In genomic region chr13:30906411-30906990, GRCh38 we compare ENCODE assay signal across 11 cellular contexts. TPM values are rescaled to one million over a fixed set of nuclear protein-coding genes. Genes with fewer than 3 reads are reported as not detected.
A peak's percentile ranks its signal among the peaks of the same experiment; 100 is the strongest.
DNase-seq lines count a peak whose midpoint lies in the region; ATAC-seq and TF ChIP-seq lines count a peak whose summit lies in the region.
"Had no signal": no experiment of that assay in that cellular context is flagged by ENCODE, and none has a peak within 500 bp of the region (broad histone marks: within the 10 kb centered on the region; RNA-seq: fewer than 3 reads in every experiment).

No MANE protein-coding gene starts in this region.

- TF ChIP-seq POLR2A in gastroesophageal sphincter (IDR thresholded peaks at IDR 0.05) (no peak), vagina (IDR thresholded peaks at IDR 0.05) (no peak)

- H3K27me3 Mint-ChIP-seq in activated T-cell treated with anti-CD3 and anti-CD28 coated beads, Interleukin-2, amount 50 U/mL, for 4 hours (ENCODE audit: low read depth): peaks cover 57% of the 10 kb centered on the region
- peaks cover 41% of the 10 kb centered on the region for H3K27me3 Mint-ChIP-seq in nephron (ENCODE audit: low read depth)

- no peak for DNase-seq in activated T-cell treated with anti-CD3 and anti-CD28 coated beads, Interleukin-2, amount 50 U/mL, for 4 hours
- DNase-seq in activated T-cell treated with anti-CD3 and anti-CD28 coated beads for 4 hours: no peak
- no peak for DNase-seq in vagina (ENCODE audit: extremely low spot score in 2 of 2)
- no peak for DNase-seq in activated effector memory CD4-positive, alpha-beta T cell treated with anti-CD3 and anti-CD28 coated beads, Interleukin-2, amount 50 U/mL, for 16 hours
- no peak for DNase-seq in OCI-LY7 (ENCODE audit: low spot score)
- DNase-seq: activated CD8-positive, alpha-beta memory T cell treated with anti-CD3 and anti-CD28 coated beads, Interleukin-2, amount 50 U/mL, for 48 hours had no signal

- H3K4me1 ChIP-seq in gastroesophageal sphincter: peaks cover 0 to 53% (median 0%) of the 10 kb centered on the region in 3 donors
- H3K4me1 ChIP-seq in vagina: peaks cover 52% of the 10 kb centered on the region
- no peaks in the 10 kb centered on the region for H3K4me1 ChIP-seq in OCI-LY7 (ENCODE audit: insufficient read depth, low read length, poor library complexity, severe bottlenecking)

- H3K27me3 ChIP-seq in gastroesophageal sphincter (peaks cover 24% of the 10 kb centered on the region), vagina (no peaks in the 10 kb centered on the region)
- H3K27me3 ChIP-seq: SJSA1 had no signal

- peak overlapping the region in 1 of 3 experiments; percentile 57 for H3K27ac Mint-ChIP-seq in nephron
- H3K27ac Mint-ChIP-seq: B cell had no signal

- intact Hi-C loops in vagina (cut with DNase I): loop anchor here (10.0 kb wide), 1 partner anchor 138 kb away; no protein-coding TSS in a partner anchor
- intact Hi-C loops in OCI-LY7 (cut with micrococcal nuclease; ENCODE audit: unreplicated experiment): no loop called here

- ATAC-seq in activated T-cell treated with anti-CD3 and anti-CD28 coated beads, Interleukin-2, amount 50 U/mL, for 4 hours: peak; percentile 35 to 47
- ATAC-seq in gastroesophageal sphincter: peak; percentile 27
- no peak for ATAC-seq in GM18498 (IDR thresholded peaks at IDR 0.05; ENCODE audit: unreplicated experiment)

- no peak overlapping the region for H2AFZ ChIP-seq in OCI-LY7 (ENCODE audit: low read length)

- peaks cover 6% of the 10 kb centered on the region for H3K4me1 Mint-ChIP-seq in activated T-cell treated with anti-CD3 and anti-CD28 coated beads, Interleukin-2, amount 50 U/mL, for 4 hours (ENCODE audit: low read depth)
- H3K4me1 Mint-ChIP-seq in nephron: peaks cover 34% of the 10 kb centered on the region

- no peaks in the 10 kb centered on the region for H3K9me2 ChIP-seq in OCI-LY7 (ENCODE audit: insufficient read depth, low read length)

- POLR2A ChIA-PET in OCI-LY7 (lab: Charles Lee): no interaction called here

- no peaks in the 10 kb centered on the region for H3K79me2 ChIP-seq in OCI-LY7 (ENCODE audit: insufficient read depth, low read depth, low read length)

- no TSS peak for BruUV-seq in OCI-LY7 (replicated peaks; lab: Mats Ljungman, UMichigan)

- peak overlapping the region in 3 of 4 donors; percentile 79 to 84 (median 80) for H3K27ac ChIP-seq in gastroesophageal sphincter
- H3K27ac ChIP-seq in vagina: peak overlapping the region; percentile 91
- no peak overlapping the region for H3K27ac ChIP-seq in OCI-LY7 (ENCODE audit: low read depth, low read length, poor library complexity, severe bottlenecking)

- TF ChIP-seq CTCF in gastroesophageal sphincter (IDR thresholded peaks at IDR 0.05) (no peak), nephron (IDR thresholded peaks at IDR 0.05; ENCODE audit: unreplicated experiment in 3 of 3) (no peak), vagina (IDR thresholded peaks at IDR 0.05) (no peak), OCI-LY7 (conservative IDR thresholded peaks at IDR 0.05; ENCODE audit: low read length) (no peak)

- no peaks in the 10 kb centered on the region for H3K36me3 ChIP-seq in gastroesophageal sphincter
- H3K36me3 ChIP-seq in vagina: no peaks in the 10 kb centered on the region
- no peaks in the 10 kb centered on the region for H3K36me3 ChIP-seq in OCI-LY7 (ENCODE audit: insufficient read depth, low read length)
- H3K36me3 ChIP-seq: SJSA1 had no signal

- no peak overlapping the region for H3K4me2 ChIP-seq in OCI-LY7 (ENCODE audit: low read length)

- CTCF ChIA-PET in OCI-LY7 (lab: Charles Lee; ENCODE audit: unreplicated experiment): no interaction called here

- no peak overlapping the region for H3K4me3 Mint-ChIP-seq in activated T-cell treated with anti-CD3 and anti-CD28 coated beads, Interleukin-2, amount 50 U/mL, for 4 hours
- peak overlapping the region; percentile 57 to 72 (median 61) for H3K4me3 Mint-ChIP-seq in nephron
- H3K4me3 Mint-ChIP-seq: B cell had no signal

- no CpG with 5 or more reads among the region's 58 CpGs for WGBS in gastroesophageal sphincter (ENCODE audit: low coverage in 1 of 2), 2 donors

- H3K9me3 ChIP-seq in gastroesophageal sphincter (no peaks in the 10 kb centered on the region), vagina (no peaks in the 10 kb centered on the region), OCI-LY7 (ENCODE audit: low read length) (no peaks in the 10 kb centered on the region)
- H3K9me3 ChIP-seq: SJSA1 had no signal

- H3K9me3 Mint-ChIP-seq in activated T-cell treated with anti-CD3 and anti-CD28 coated beads, Interleukin-2, amount 50 U/mL, for 4 hours: no peaks in the 10 kb centered on the region
- H3K9me3 Mint-ChIP-seq in nephron: no peaks in the 10 kb centered on the region

- H3K4me3 ChIP-seq in gastroesophageal sphincter (peak overlapping the region; percentile 22 to 62), vagina (peak overlapping the region; percentile 50 to 53), OCI-LY7 (ENCODE audit: low read depth, low read length, poor library complexity, severe bottlenecking) (no peak overlapping the region)
- H3K4me3 ChIP-seq: SJSA1 had no signal

- H3K36me3 Mint-ChIP-seq in activated T-cell treated with anti-CD3 and anti-CD28 coated beads, Interleukin-2, amount 50 U/mL, for 4 hours (ENCODE audit: insufficient read depth): no peaks in the 10 kb centered on the region
- no peaks in the 10 kb centered on the region for H3K36me3 Mint-ChIP-seq in nephron (ENCODE audit: low read depth)

- no peaks in the 10 kb centered on the region for H4K20me1 ChIP-seq in OCI-LY7 (ENCODE audit: insufficient read depth, low read length)

- TF ChIP-seq EP300 in gastroesophageal sphincter (IDR thresholded peaks at IDR 0.05): no peak

RNA-seq across cellular contexts. Expression of gene MEDAG, which starts 0.4 kb away (rescaled TPM):
- total RNA-seq in activated T-cell treated with anti-CD3 and anti-CD28 coated beads, Interleukin-2, amount 50 U/mL, for 4 hours: not detected
- total RNA-seq in gastroesophageal sphincter (100 to 1,000 TPM in 1 of 4 donors, 10 to 100 TPM in 3; 16.8 to 189 (median 38.4) TPM), vagina (46.4 TPM), OCI-LY7 (2022) (not detected in 2 replicates)
- total RNA-seq in OCI-LY7 (2014; rRNA removed; shearing (Covaris generic)): 0.19 TPM in 1 of 2 replicates, not detected in the other
- total RNA-seq: B cell, SJSA1 had no signal

RNA-seq across cellular contexts. Expression of gene TEX26, which starts 26.0 kb away (rescaled TPM):
- not detected for total RNA-seq in activated T-cell treated with anti-CD3 and anti-CD28 coated beads, Interleukin-2, amount 50 U/mL, for 4 hours
- total RNA-seq in gastroesophageal sphincter (1 to 10 TPM in 1 of 4 donors, under 1 TPM in 1, not detected in 2; 0.27 to 1.7 TPM), vagina (not detected), OCI-LY7 (2022) (not detected in 2 replicates)
- not detected in 2 replicates for total RNA-seq in OCI-LY7 (2014; rRNA removed; shearing (Covaris generic))
- total RNA-seq: B cell, SJSA1 had no signal

Comparison
In these comparisons a context has a peak if more than half of its experiments do, and no peak if none do; other contexts are left out.
1. RNA of gene MEDAG, which starts 0.4 kb away (total RNA-seq): 46.4 TPM in vagina (single experiment) and 16.8 to 189 TPM in gastroesophageal sphincter; 0.19 TPM in OCI-LY7 and not detected in activated T-cell treated with anti-CD3 and anti-CD28 coated beads, Interleukin-2, amount 50 U/mL, for 4 hours; every median in the first group is over 10 times any median in the second.